Comparison of ENCODE assay signal across 1 cellular context in genomic region chr4:158253350-158253980, GRCh38.
TF ChIP-seq lines count a peak whose summit lies in the region.

No MANE protein-coding gene starts in this region.

TF ChIP-seq in HepG2, 621 proteins besides CTCF, POLR2A, EP300 and RAD21 (continued from another document):
- TF ChIP-seq MNT (IDR thresholded peaks at IDR 0.05) (no peak), RFX3 (CRISPR knock-in tag; IDR thresholded peaks at IDR 0.05) (no peak), ZNF646 (CRISPR knock-in tag; IDR thresholded peaks at IDR 0.05) (no peak), KLF16 (CRISPR knock-in tag; IDR thresholded peaks at IDR 0.05) (no peak), TRIM24 (CRISPR knock-in tag; IDR thresholded peaks at IDR 0.05) (no peak), U2AF2 (IDR thresholded peaks at IDR 0.05; ENCODE audit: low read depth, low read length) (no peak), ZNF562 (CRISPR knock-in tag; IDR thresholded peaks at IDR 0.05; ENCODE audit: borderline replicate concordance) (no peak), PAX8 (CRISPR knock-in tag; IDR thresholded peaks at IDR 0.05; ENCODE audit: borderline replicate concordance) (no peak), ZNF550 (CRISPR knock-in tag; IDR thresholded peaks at IDR 0.05; ENCODE audit: borderline replicate concordance) (no peak)
